ENCODE assay signal across 8 cellular contexts in the genomic region with DNA sequence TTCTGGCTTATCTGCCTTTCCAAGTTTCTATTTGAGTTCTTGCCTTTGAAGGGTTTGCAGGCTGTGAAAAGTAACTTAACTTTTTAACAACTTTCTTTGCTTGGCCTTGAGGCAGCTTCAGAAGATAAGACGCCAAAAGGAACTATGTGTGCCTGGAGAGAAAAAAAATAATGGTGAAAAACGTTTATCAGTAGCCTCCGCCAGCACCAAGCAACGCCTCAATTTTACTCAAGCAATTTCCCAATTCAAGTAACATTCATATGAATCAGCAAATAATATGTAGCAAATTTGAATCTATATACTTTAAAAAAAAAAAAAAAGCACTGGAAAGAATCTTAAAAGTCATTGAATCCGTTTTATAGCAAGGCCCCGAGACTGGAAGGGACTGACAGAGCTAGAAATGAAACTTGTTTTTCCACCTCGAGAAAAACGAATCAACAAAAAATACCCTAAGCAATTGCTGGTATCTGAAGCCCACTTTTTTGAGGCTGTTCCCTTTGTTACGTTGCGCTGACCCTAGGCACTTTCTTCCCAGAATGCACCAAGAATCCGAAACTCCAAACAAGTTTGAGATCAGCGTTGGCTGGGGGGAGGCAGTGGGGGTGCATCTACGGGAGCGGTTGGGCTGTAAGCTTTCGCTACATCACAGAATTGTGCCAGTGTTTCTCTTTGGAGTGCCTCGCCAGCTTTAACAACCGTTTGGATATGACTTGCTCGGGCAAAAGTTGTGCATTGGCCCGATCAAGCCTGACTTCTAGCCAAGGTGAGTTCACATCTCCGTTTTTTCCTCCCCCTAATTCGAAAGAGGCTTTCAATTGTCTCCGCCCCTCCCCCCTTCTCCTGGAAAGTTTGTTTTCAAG. TPM values are rescaled to one million over a fixed set of nuclear protein-coding genes. Genes with fewer than 3 reads are reported as not detected.
DNase-seq lines count a peak whose midpoint lies in the region; TF ChIP-seq lines count a peak whose summit lies in the region.

No MANE protein-coding gene starts in this region.

- DNase-seq in SIG-M5 treated with dmso at 0.1 percent for 504 hours (lab: John Stamatoyannopoulos, UW; ENCODE audit: unreplicated experiment): peak; percentile 67
- DNase-seq in SIG-M5 (lab: John Stamatoyannopoulos, UW): no peak
- DNase-seq in SJCRH30: peak; percentile 68 to 73
- DNase-seq in midbrain (lab: John Stamatoyannopoulos, UW): peak; percentile 84
- DNase-seq in type B pancreatic cell (ENCODE audit: extremely low spot score, unreplicated experiment): peak; percentile 80
- no peak for DNase-seq in NCI-H2029 treated with DMSO at 0.1 percent for 48 hours (lab: John Stamatoyannopoulos, UW)
- DNase-seq in activated gamma-delta T cell treated with Interleukin-2 at 50 U/mL for 16 hours: no peak

- peaks cover 10% of the 10 kb centered on the region for H3K4me1 ChIP-seq in SJCRH30

- H3K27me3 Mint-ChIP-seq in dendritic cell treated with granulocyte-macrophage colony-stimulating factor and Interleukin-4, amounts not matched to agents 40 ng/mL and 50 ng/mL, for 4 days: no peaks in the 10 kb centered on the region
- H3K27me3 Mint-ChIP-seq in type B pancreatic cell: peaks cover 5% of the 10 kb centered on the region

- intact Hi-C loops in dendritic cell treated with granulocyte-macrophage colony-stimulating factor and Interleukin-4, amounts not matched to agents 40 ng/mL and 50 ng/mL, for 4 days (cut with micrococcal nuclease): loop anchor here (5.0 kb wide), 1 partner anchor 270 kb away; no protein-coding TSS in a partner anchor

- H3K4me3 Mint-ChIP-seq in dendritic cell treated with granulocyte-macrophage colony-stimulating factor and Interleukin-4, amounts not matched to agents 40 ng/mL and 50 ng/mL, for 4 days: peak overlapping the region; percentile 90
- peak overlapping the region; percentile 92 for H3K4me3 Mint-ChIP-seq in type B pancreatic cell

- H3K4me1 Mint-ChIP-seq in dendritic cell treated with granulocyte-macrophage colony-stimulating factor and Interleukin-4, amounts not matched to agents 40 ng/mL and 50 ng/mL, for 4 days (ENCODE audit: low read depth): peaks cover 24% of the 10 kb centered on the region
- H3K4me1 Mint-ChIP-seq in type B pancreatic cell (ENCODE audit: unreplicated experiment): peaks cover 8% of the 10 kb centered on the region

- no peaks in the 10 kb centered on the region for H3K27me3 ChIP-seq in SJCRH30

- H3K9me3 ChIP-seq in SJCRH30 (replicated peaks): no peaks in the 10 kb centered on the region

- peak overlapping the region; percentile 95 for H3K27ac ChIP-seq in SJCRH30

- TF ChIP-seq CTCF in type B pancreatic cell (conservative IDR thresholded peaks at IDR 0.05): no peak

- peak overlapping the region; percentile 99 for H3K27ac Mint-ChIP-seq in dendritic cell treated with granulocyte-macrophage colony-stimulating factor and Interleukin-4, amounts not matched to agents 40 ng/mL and 50 ng/mL, for 4 days
- peak overlapping the region; percentile 99 for H3K27ac Mint-ChIP-seq in type B pancreatic cell

- no peaks in the 10 kb centered on the region for H3K9me3 Mint-ChIP-seq in dendritic cell treated with granulocyte-macrophage colony-stimulating factor and Interleukin-4, amounts not matched to agents 40 ng/mL and 50 ng/mL, for 4 days
- H3K9me3 Mint-ChIP-seq in type B pancreatic cell: no peaks in the 10 kb centered on the region

- peaks cover 41% of the 10 kb centered on the region for H3K36me3 Mint-ChIP-seq in dendritic cell treated with granulocyte-macrophage colony-stimulating factor and Interleukin-4, amounts not matched to agents 40 ng/mL and 50 ng/mL, for 4 days (ENCODE audit: low read depth)
- H3K36me3 Mint-ChIP-seq in type B pancreatic cell: peaks cover 3% of the 10 kb centered on the region

- peak overlapping the region; percentile 76 for H3K4me3 ChIP-seq in SJCRH30

- peaks cover 10% of the 10 kb centered on the region for H3K36me3 ChIP-seq in SJCRH30

RNA-seq across cellular contexts. Expression of a gene that starts 2.7 kb away (rescaled TPM):
- 86.9 and 88.8 TPM in 2 replicates for total RNA-seq in SJCRH30 (2014; rRNA removed; shearing (Covaris generic))
- total RNA-seq in type B pancreatic cell (ENCODE audit: low replicate concordance): 80.7 and 111 TPM in 2 replicates

Comparison
In these comparisons a context has a peak if more than half of its experiments do, and no peak if none do; other contexts are left out.
1. DNase-seq: peak in SIG-M5 treated with dmso at 0.1 percent for 504 hours (single experiment), SJCRH30 (2 of 2), midbrain (single experiment) and type B pancreatic cell (single experiment); none in SIG-M5 (single experiment), NCI-H2029 treated with DMSO at 0.1 percent for 48 hours (single experiment) and activated gamma-delta T cell treated with Interleukin-2 at 50 U/mL for 16 hours (single experiment).